In genomic region chr7:20217193-20217948, GRCh38 we compare ENCODE assay signal across 8 cellular contexts. TPM values are rescaled to one million over a fixed set of nuclear protein-coding genes. Genes with fewer than 3 reads are reported as not detected.
DNase-seq lines count a peak whose midpoint lies in the region; ATAC-seq, FAIRE-seq and TF ChIP-seq lines count a peak whose summit lies in the region.

Gene MACC1 (minus strand): TSS chr7:20217384. CDS start chr7:20161862, 55,522 bp downstream.

- H4K20me1 ChIP-seq in DOHH2 (ENCODE audit: control insufficient read depth, insufficient read depth, low read depth, low read length) (no peaks in the 10 kb centered on the region), OCI-LY1 (ENCODE audit: insufficient read depth, low read length) (no peaks in the 10 kb centered on the region), hepatocyte (ENCODE audit: insufficient read depth, poor library complexity, severe bottlenecking) (no peaks in the 10 kb centered on the region)

- peak; percentile 99 for FAIRE-seq in GM19239 (lab: Jason Lieb, UNC)
- FAIRE-seq in urothelium cell line (lab: Jason Lieb, UNC) = no peak

- intact Hi-C loops in posterior vena cava (cut with DNase I) = no loop called here

- peaks cover 5% of the 10 kb centered on the region; the same call in 1 of the 2 replicates for H3K9me3 ChIP-seq in DOHH2 (ENCODE audit: control insufficient read depth, insufficient read depth, low read length)
- no peaks in the 10 kb centered on the region for H3K9me3 ChIP-seq in OCI-LY1 (ENCODE audit: low read length)
- no peaks in the 10 kb centered on the region for H3K9me3 ChIP-seq in hepatocyte (ENCODE audit: low read depth)
- no peaks in the 10 kb centered on the region for H3K9me3 ChIP-seq in suprapubic skin

- WGBS in hepatocyte (ENCODE audit: low lambda C conversion rate, missing lambda C conversion rate) = 40% methylated on average over 6 of the region's 6 CpGs
- WGBS in suprapubic skin = 27% methylated on average over 6 of the region's 6 CpGs

- ATAC-seq in HG03280 (IDR thresholded peaks at IDR 0.05; ENCODE audit: unreplicated experiment) = peak; percentile 56

- H3K4me3 ChIP-seq in DOHH2 (ENCODE audit: low read length) = peak within 1 kb of the TSS; percentile 76
- peak within 1 kb of the TSS; percentile 65 for H3K4me3 ChIP-seq in OCI-LY1 (ENCODE audit: low read depth, low read length, poor library complexity, severe bottlenecking)
- H3K4me3 ChIP-seq in hepatocyte = peak within 1 kb of the TSS; percentile 18
- peak within 1 kb of the TSS; percentile 23 for H3K4me3 ChIP-seq in suprapubic skin

- TF ChIP-seq EP300 in suprapubic skin (IDR thresholded peaks at IDR 0.05) = no peak

- peaks cover 65% of the 10 kb centered on the region for H3K4me1 ChIP-seq in DOHH2 (ENCODE audit: control insufficient read depth, low read length)
- H3K4me1 ChIP-seq in OCI-LY1 (ENCODE audit: insufficient read depth, low read length, severe bottlenecking) = peaks cover 74% of the 10 kb centered on the region
- H3K4me1 ChIP-seq in hepatocyte (ENCODE audit: insufficient read depth) = peaks cover 30% of the 10 kb centered on the region
- H3K4me1 ChIP-seq in suprapubic skin = peaks cover 7% of the 10 kb centered on the region

- H3K79me2 ChIP-seq in DOHH2 (ENCODE audit: control insufficient read depth, low read length) (peaks cover 40% of the 10 kb centered on the region), OCI-LY1 (ENCODE audit: insufficient read depth, low read length) (peaks cover 45% of the 10 kb centered on the region), hepatocyte (peaks cover 32% of the 10 kb centered on the region)

- H3K36me3 ChIP-seq in DOHH2 (ENCODE audit: control insufficient read depth, low read length) (peaks cover 10% of the 10 kb centered on the region), OCI-LY1 (ENCODE audit: insufficient read depth, low read length) (peaks cover 18% of the 10 kb centered on the region), hepatocyte (replicated peaks; ENCODE audit: insufficient read depth, low read depth) (no peaks in the 10 kb centered on the region), suprapubic skin (no peaks in the 10 kb centered on the region)

- H3K27ac ChIP-seq in DOHH2 (ENCODE audit: low read depth, low read length) (peak within 1 kb of the TSS; percentile 95), OCI-LY1 (ENCODE audit: low read depth, low read length, poor library complexity, severe bottlenecking) (peak within 1 kb of the TSS; percentile 96), hepatocyte (peak within 1 kb of the TSS; percentile 97), suprapubic skin (peak within 1 kb of the TSS; percentile 36)

- H3K9ac ChIP-seq in OCI-LY1 (ENCODE audit: low read length) = peak within 1 kb of the TSS; percentile 57

- H2AFZ ChIP-seq in OCI-LY1 (ENCODE audit: low read length) (peak within 1 kb of the TSS; percentile 6; the same call in 1 of the 2 replicates), hepatocyte (no peak within 1 kb of the TSS)

- H3K9me2 ChIP-seq in DOHH2 (replicated peaks; ENCODE audit: control insufficient read depth, low read length) (no peaks in the 10 kb centered on the region), OCI-LY1 (ENCODE audit: low read depth, low read length) (no peaks in the 10 kb centered on the region), hepatocyte (replicated peaks; ENCODE audit: insufficient read depth) (no peaks in the 10 kb centered on the region)

- H3K27me3 ChIP-seq in DOHH2 (ENCODE audit: control insufficient read depth, low read length) = no peaks in the 10 kb centered on the region
- no peaks in the 10 kb centered on the region for H3K27me3 ChIP-seq in OCI-LY1 (ENCODE audit: insufficient read depth, low read length)
- no peaks in the 10 kb centered on the region for H3K27me3 ChIP-seq in hepatocyte
- no peaks in the 10 kb centered on the region for H3K27me3 ChIP-seq in suprapubic skin

- H3F3A ChIP-seq in DOHH2 (ENCODE audit: control insufficient read depth, insufficient read depth) (peaks cover 34% of the 10 kb centered on the region), OCI-LY1 (ENCODE audit: insufficient read depth, low read length) (peaks cover 18% of the 10 kb centered on the region)

- peak; percentile 93 for TF ChIP-seq CTCF in DOHH2 (IDR thresholded peaks at IDR 0.05; ENCODE audit: low read depth, low read length, poor library complexity, severe bottlenecking)
- peak; percentile 99 for TF ChIP-seq CTCF in OCI-LY1 (IDR thresholded peaks at IDR 0.05; ENCODE audit: low read length)
- TF ChIP-seq CTCF in hepatocyte (IDR thresholded peaks at IDR 0.05; ENCODE audit: poor library complexity) = peak; percentile 41
- TF ChIP-seq CTCF in suprapubic skin (IDR thresholded peaks at IDR 0.05) = peak in 1 of 2 donors; percentile 23

- DNase-seq in GM19239 (ENCODE audit: insufficient read length, low spot score) (no peak), hepatocyte (ENCODE audit: low spot score) (peak; percentile 86), suprapubic skin (ENCODE audit: low spot score in 2 of 2) (no peak), urothelium cell line (ENCODE audit: low spot score) (no peak), posterior vena cava (ENCODE audit: low spot score) (no peak)

- H3K4me2 ChIP-seq in DOHH2 (ENCODE audit: low read length) (peak within 1 kb of the TSS; percentile 92), OCI-LY1 (ENCODE audit: low read length) (peak within 1 kb of the TSS; percentile 66), hepatocyte (peak within 1 kb of the TSS; percentile 60)

- TF ChIP-seq POLR2A in suprapubic skin (IDR thresholded peaks at IDR 0.05) = no peak

RNA-seq across cellular contexts. Expression of gene MACC1, which starts in this region (rescaled TPM):
- total RNA-seq in hepatocyte = 42.9 and 46.0 TPM in 2 replicates
- 6.9 and 7.2 TPM in 2 replicates for polyA plus RNA-seq in hepatocyte
- 10 to 100 TPM in 3 of 4 donors, 1 to 10 TPM in 1; 8.6 to 13.0 (median 11.5) TPM for total RNA-seq in suprapubic skin
- under 1 TPM; 0.46 to 0.67 TPM for total RNA-seq in posterior vena cava

Comparison
In these comparisons a context has a peak if more than half of its experiments do, and no peak if none do; other contexts are left out.
1. RNA of gene MACC1 (total RNA-seq): 42.9 to 46.0 TPM in hepatocyte and 8.6 to 13.0 TPM in suprapubic skin; 0.46 to 0.67 TPM in posterior vena cava; every median in the first group is over 4 times any median in the second.
2. H3K27ac ChIP-seq: peak in every context shown above with its lines; median percentile 97 in hepatocyte; 96 in OCI-LY1; 95 in DOHH2; 36 in suprapubic skin.
3. H3K4me3 ChIP-seq: peak in every context shown above with its lines; median percentile 76 in DOHH2; 65 in OCI-LY1; 23 in suprapubic skin; 18 in hepatocyte.
4. Peak in every context shown above with its lines, with median percentiles within 50 percentile points of each other: H3K4me2 ChIP-seq.